33 cellular contexts compared by ENCODE assay signal in genomic region chr3:2853627-2854026, GRCh38.
"Had no signal": no experiment of that assay in that cellular context is flagged by ENCODE, and none has a peak within 500 bp of the region (broad histone marks: within the 10 kb centered on the region; RNA-seq: fewer than 3 reads in every experiment).

No MANE protein-coding gene starts in this region.

- H3K4me1 ChIP-seq: ascending aorta, colonic mucosa had no signal

- ATAC-seq: activated CD4-positive, alpha-beta T cell treated with anti-CD3 and anti-CD28 coated beads for 36 hours; activated CD8-positive, alpha-beta memory T cell treated with anti-CD3 and anti-CD28 coated beads, Interleukin-2, amount 10 ng/mL, durations not matched to agents 7 days and 5 days; activated CD8-positive, alpha-beta T cell treated with anti-CD3 and anti-CD28 coated beads, Interleukin-2, amount 10 ng/mL, durations not matched to agents 7 days and 5 days; activated naive CD4-positive, alpha-beta T cell treated with anti-CD3 and anti-CD28 coated beads, Interleukin-2, amount 50 U/mL, for 72 hours; activated T-helper 17 cell treated with anti-CD3 and anti-CD28 coated beads, Interleukin-2, amount 50 U/mL, for 72 hours; T-helper 17 cell had no signal

- H3K9me3 ChIP-seq: ascending aorta, colonic mucosa had no signal

- H3K27ac Mint-ChIP-seq: activated B cell treated with CpG ODN at 0.5 μM for 24 hours; activated CD4-positive, alpha-beta memory T cell treated with anti-CD3 and anti-CD28 coated beads, Interleukin-2, amount 10 ng/mL, durations not matched to agents 7 days and 5 days; activated CD4-positive, alpha-beta T cell treated with anti-CD3 and anti-CD28 coated beads for 36 hours; activated CD4-positive, alpha-beta T cell treated with anti-CD3 and anti-CD28 coated beads, Interleukin-2, amount 10 ng/mL, durations not matched to agents 7 days and 5 days; activated CD8-positive, alpha-beta memory T cell treated with anti-CD3 and anti-CD28 coated beads, Interleukin-2, amount 10 ng/mL, durations not matched to agents 7 days and 5 days; activated CD8-positive, alpha-beta T cell treated with anti-CD3 and anti-CD28 coated beads, Interleukin-2, amount 10 ng/mL, durations not matched to agents 7 days and 5 days; activated naive CD4-positive, alpha-beta T cell treated with anti-CD3 and anti-CD28 coated beads for 36 hours; activated naive CD4-positive, alpha-beta T cell treated with anti-CD3 and anti-CD28 coated beads, Interleukin-2, amount 50 U/mL, for 72 hours; activated naive CD8-positive, alpha-beta T cell treated with anti-CD3 and anti-CD28 coated beads for 36 hours; activated T-cell treated with anti-CD3 and anti-CD28 coated beads, Interleukin-2, amount 50 U/mL, for 24 hours; activated T-helper 17 cell treated with anti-CD3 and anti-CD28 coated beads, Interleukin-2, amount 50 U/mL, for 72 hours; brain; T-helper 17 cell had no signal

- H3K36me3 ChIP-seq: ascending aorta, cardiac muscle cell, colonic mucosa had no signal

- H3K4me1 Mint-ChIP-seq: activated B cell treated with CpG ODN at 0.5 μM for 24 hours; activated CD4-positive, alpha-beta T cell treated with anti-CD3 and anti-CD28 coated beads, Interleukin-2, amount 10 ng/mL, durations not matched to agents 7 days and 5 days; activated naive CD8-positive, alpha-beta T cell treated with anti-CD3 and anti-CD28 coated beads for 36 hours; activated T-helper 17 cell treated with anti-CD3 and anti-CD28 coated beads, Interleukin-2, amount 50 U/mL, for 72 hours had no signal

- H3K9me3 Mint-ChIP-seq: activated B cell treated with CpG ODN at 0.5 μM for 24 hours; activated CD4-positive, alpha-beta memory T cell treated with anti-CD3 and anti-CD28 coated beads, Interleukin-2, amount 10 ng/mL, durations not matched to agents 7 days and 5 days; activated CD4-positive, alpha-beta T cell treated with anti-CD3 and anti-CD28 coated beads, Interleukin-2, amount 10 ng/mL, durations not matched to agents 7 days and 5 days; activated naive CD4-positive, alpha-beta T cell treated with anti-CD3 and anti-CD28 coated beads for 36 hours; activated naive CD4-positive, alpha-beta T cell treated with anti-CD3 and anti-CD28 coated beads, Interleukin-2, amount 50 U/mL, for 72 hours; activated naive CD8-positive, alpha-beta T cell treated with anti-CD3 and anti-CD28 coated beads for 36 hours; activated T-cell treated with anti-CD3 and anti-CD28 coated beads, Interleukin-2, amount 50 U/mL, for 24 hours; activated T-helper 17 cell treated with anti-CD3 and anti-CD28 coated beads, Interleukin-2, amount 50 U/mL, for 72 hours; central memory CD8-positive, alpha-beta T cell had no signal

- DNase-seq: activated B cell treated with CpG ODN at 0.5 μM for 24 hours; activated CD4-positive, alpha-beta memory T cell treated with anti-CD3 and anti-CD28 coated beads, Interleukin-2, amount 10 ng/mL, durations not matched to agents 7 days and 5 days; activated CD4-positive, alpha-beta T cell treated with anti-CD3 and anti-CD28 coated beads for 1 hour; activated CD4-positive, alpha-beta T cell treated with anti-CD3 and anti-CD28 coated beads for 36 hours; activated CD4-positive, alpha-beta T cell treated with anti-CD3 and anti-CD28 coated beads for 48 hours; activated CD4-positive, alpha-beta T cell treated with anti-CD3 and anti-CD28 coated beads, Interleukin-2, amount 10 ng/mL, durations not matched to agents 7 days and 5 days; activated CD4-positive, alpha-beta T cell treated with anti-CD3 and anti-CD28 coated beads, Interleukin-2, amount 50 U/mL, for 48 hours; activated CD8-positive, alpha-beta memory T cell treated with anti-CD3 and anti-CD28 coated beads for 24 hours; activated CD8-positive, alpha-beta memory T cell treated with anti-CD3 and anti-CD28 coated beads, Interleukin-2, amount 10 ng/mL, durations not matched to agents 7 days and 5 days; activated CD8-positive, alpha-beta memory T cell treated with anti-CD3 and anti-CD28 coated beads, Interleukin-2, amount 50 U/mL, for 48 hours; activated CD8-positive, alpha-beta T cell treated with anti-CD3 and anti-CD28 coated beads, Interleukin-2, amount 10 ng/mL, durations not matched to agents 7 days and 5 days; activated effector memory CD4-positive, alpha-beta T cell treated with anti-CD3 and anti-CD28 coated beads, Interleukin-2, amount 50 U/mL, for 16 hours; activated gamma-delta T cell treated with Interleukin-2 at 50 U/mL for 16 hours; activated naive CD4-positive, alpha-beta T cell; activated naive CD4-positive, alpha-beta T cell treated with anti-CD3 and anti-CD28 coated beads for 36 hours; activated naive CD4-positive, alpha-beta T cell treated with anti-CD3 and anti-CD28 coated beads, Interleukin-2, amount 50 U/mL, for 16 hours; activated naive CD8-positive, alpha-beta T cell treated with anti-CD3 and anti-CD28 coated beads for 36 hours; activated T-cell treated with anti-CD3 and anti-CD28 coated beads, Interleukin-2, amount 50 U/mL, for 24 hours; activated T-cell treated with anti-CD3 and anti-CD28 coated beads, Interleukin-2, amount 50 U/mL, for 48 hours; amygdala; anterior cingulate cortex; caudate nucleus; cerebellar nuclear complex; colonic mucosa; T-helper 17 cell; T1000 had no signal

- H3K36me3 Mint-ChIP-seq: activated CD8-positive, alpha-beta memory T cell treated with anti-CD3 and anti-CD28 coated beads, Interleukin-2, amount 10 ng/mL, durations not matched to agents 7 days and 5 days; activated naive CD4-positive, alpha-beta T cell treated with anti-CD3 and anti-CD28 coated beads, Interleukin-2, amount 50 U/mL, for 72 hours; activated naive CD8-positive, alpha-beta T cell treated with anti-CD3 and anti-CD28 coated beads for 36 hours; brain had no signal

- H3K4me3 ChIP-seq: ascending aorta, cardiac muscle cell, colonic mucosa had no signal

- H3K27ac ChIP-seq: ascending aorta, cardiac muscle cell, colonic mucosa, VCaP had no signal

- H3K27me3 Mint-ChIP-seq: activated B cell treated with CpG ODN at 0.5 μM for 24 hours; activated CD4-positive, alpha-beta memory T cell treated with anti-CD3 and anti-CD28 coated beads, Interleukin-2, amount 10 ng/mL, durations not matched to agents 7 days and 5 days; activated CD4-positive, alpha-beta T cell treated with anti-CD3 and anti-CD28 coated beads for 36 hours; activated CD4-positive, alpha-beta T cell treated with anti-CD3 and anti-CD28 coated beads, Interleukin-2, amount 10 ng/mL, durations not matched to agents 7 days and 5 days; activated CD8-positive, alpha-beta memory T cell treated with anti-CD3 and anti-CD28 coated beads, Interleukin-2, amount 10 ng/mL, durations not matched to agents 7 days and 5 days; activated T-cell treated with anti-CD3 and anti-CD28 coated beads, Interleukin-2, amount 50 U/mL, for 24 hours; activated T-helper 17 cell treated with anti-CD3 and anti-CD28 coated beads, Interleukin-2, amount 50 U/mL, for 72 hours; brain; T-helper 17 cell had no signal

- H3K4me3 Mint-ChIP-seq: activated B cell treated with CpG ODN at 0.5 μM for 24 hours; activated CD4-positive, alpha-beta memory T cell treated with anti-CD3 and anti-CD28 coated beads, Interleukin-2, amount 10 ng/mL, durations not matched to agents 7 days and 5 days; activated CD4-positive, alpha-beta T cell treated with anti-CD3 and anti-CD28 coated beads for 36 hours; activated CD4-positive, alpha-beta T cell treated with anti-CD3 and anti-CD28 coated beads, Interleukin-2, amount 10 ng/mL, durations not matched to agents 7 days and 5 days; activated CD8-positive, alpha-beta memory T cell treated with anti-CD3 and anti-CD28 coated beads, Interleukin-2, amount 10 ng/mL, durations not matched to agents 7 days and 5 days; activated CD8-positive, alpha-beta T cell treated with anti-CD3 and anti-CD28 coated beads, Interleukin-2, amount 10 ng/mL, durations not matched to agents 7 days and 5 days; activated naive CD4-positive, alpha-beta T cell treated with anti-CD3 and anti-CD28 coated beads for 36 hours; activated naive CD8-positive, alpha-beta T cell treated with anti-CD3 and anti-CD28 coated beads for 36 hours; activated T-cell treated with anti-CD3 and anti-CD28 coated beads, Interleukin-2, amount 50 U/mL, for 24 hours; activated T-helper 17 cell treated with anti-CD3 and anti-CD28 coated beads, Interleukin-2, amount 50 U/mL, for 72 hours; brain; central memory CD8-positive, alpha-beta T cell; T-helper 17 cell had no signal

- H3K27me3 ChIP-seq: ascending aorta, cardiac muscle cell, colonic mucosa had no signal
